ENCODE assay signal across 15 cellular contexts in the genomic region with DNA sequence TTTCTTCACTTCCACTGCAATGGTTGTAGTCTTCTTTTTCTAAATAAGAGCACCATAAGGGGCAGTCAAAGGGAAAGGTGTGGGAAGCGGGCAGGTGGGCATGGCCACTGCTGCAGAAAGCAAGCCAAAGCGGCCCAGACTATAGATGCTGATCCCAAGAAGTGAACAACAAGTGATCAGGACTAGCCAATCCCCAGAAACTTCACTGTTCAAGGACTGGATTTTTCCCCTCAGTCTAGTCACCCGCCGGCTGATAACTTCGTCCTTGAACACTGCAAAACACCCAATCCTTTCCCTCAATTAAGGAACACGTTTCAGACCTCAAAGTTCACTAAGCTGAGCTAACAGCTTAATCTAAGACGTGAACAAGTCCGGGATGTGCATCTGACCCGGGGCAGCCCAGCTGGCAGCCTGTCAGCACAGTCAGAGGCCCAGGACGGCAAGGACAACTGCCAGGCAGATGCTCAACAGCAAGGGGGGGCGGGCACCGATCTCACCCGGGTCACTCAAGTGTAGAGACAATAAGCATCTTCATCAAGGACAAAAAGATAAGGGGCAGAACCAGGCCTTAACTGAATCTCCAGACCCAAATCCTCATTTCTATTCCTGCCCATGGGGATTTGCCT.
"Had no signal": no experiment of that assay in that cellular context is flagged by ENCODE, and none has a peak within 500 bp of the region (broad histone marks: within the 10 kb centered on the region; RNA-seq: fewer than 3 reads in every experiment).

No MANE protein-coding gene starts in this region.

- DNase-seq: activated CD4-positive, alpha-beta T cell treated with anti-CD3 and anti-CD28 coated beads, Interleukin-2, amount 50 U/mL, for 1 hour; activated gamma-delta T cell; activated naive CD8-positive, alpha-beta T cell treated with anti-CD3 and anti-CD28 coated beads for 36 hours; activated T-cell treated with anti-CD3 and anti-CD28 coated beads, Interleukin-2, amount 50 U/mL, for 48 hours; dermis blood vessel endothelial cell; endodermal cell; lower lobe of right lung; naive thymus-derived CD8-positive, alpha-beta T cell; SHP77; stimulated activated CD4-positive, alpha-beta T cell treated with anti-CD3 and anti-CD28 coated beads, Interleukin-15, amount 100 ng/mL, for 24 hours; T-helper 2 cell; tibial artery had no signal

- H3K4me1 Mint-ChIP-seq: activated naive CD8-positive, alpha-beta T cell treated with anti-CD3 and anti-CD28 coated beads for 36 hours; endodermal cell had no signal

- H3K4me3 Mint-ChIP-seq: activated naive CD8-positive, alpha-beta T cell treated with anti-CD3 and anti-CD28 coated beads for 36 hours; endodermal cell; naive thymus-derived CD8-positive, alpha-beta T cell had no signal

- H3K9me3 ChIP-seq: breast epithelium, heart left ventricle, lower lobe of right lung, neutrophil, tibial artery had no signal

- H3K27ac Mint-ChIP-seq: activated naive CD8-positive, alpha-beta T cell treated with anti-CD3 and anti-CD28 coated beads for 36 hours; endodermal cell had no signal

- H3K4me1 ChIP-seq: breast epithelium, heart left ventricle, lower lobe of right lung, tibial artery had no signal

- H3K27me3 ChIP-seq: breast epithelium, heart left ventricle, neutrophil, tibial artery had no signal

- H3K4me3 ChIP-seq: breast epithelium, heart left ventricle, lower lobe of right lung, tibial artery had no signal

- H3K9me3 Mint-ChIP-seq: activated naive CD8-positive, alpha-beta T cell treated with anti-CD3 and anti-CD28 coated beads for 36 hours; endodermal cell; naive thymus-derived CD8-positive, alpha-beta T cell had no signal

- H3K27me3 Mint-ChIP-seq: activated naive CD8-positive, alpha-beta T cell treated with anti-CD3 and anti-CD28 coated beads for 36 hours; naive thymus-derived CD8-positive, alpha-beta T cell had no signal

- H3K27ac ChIP-seq: breast epithelium, heart left ventricle, lower lobe of right lung, neutrophil, tibial artery had no signal
